ENCODE assay signal across 8 cellular contexts in genomic region chr12:56258068-56258819, GRCh38. TPM values are rescaled to one million over a fixed set of nuclear protein-coding genes. Genes with fewer than 3 reads are reported as not detected.
A peak's percentile ranks its signal among the peaks of the same experiment; 100 is the strongest.
DNase-seq lines count a peak whose midpoint lies in the region; ATAC-seq, FAIRE-seq and TF ChIP-seq lines count a peak whose summit lies in the region.

TSS of gene ANKRD52 (minus strand) at chr12:56258384. CDS start at chr12:56258269, 115 bp downstream.

- ATAC-seq in GM18519 (IDR thresholded peaks at IDR 0.05; ENCODE audit: low FRiP score, unreplicated experiment) (peak; percentile 73), HG03039 (IDR thresholded peaks at IDR 0.05; ENCODE audit: unreplicated experiment) (peak; percentile 73)

- peak in 1 of 3 donors; percentile 18 for TF ChIP-seq POLR2A in spleen (IDR thresholded peaks at IDR 0.05)

- TF ChIP-seq CTCF in WI38 (IDR thresholded peaks at IDR 0.05; ENCODE audit: low read depth, low read length): peak; percentile 22; the same call in 1 of the 2 replicates
- TF ChIP-seq CTCF in bronchial epithelial cell (IDR thresholded peaks at IDR 0.05; ENCODE audit: insufficient read depth, low read length, severe bottlenecking): peak; percentile 48
- TF ChIP-seq CTCF in spleen (IDR thresholded peaks at IDR 0.05 in 8 of 11, conservative IDR thresholded peaks at IDR 0.05 in 3 of 11): peak in 10 of 11 experiments; percentile 36 to 93 (median 85)

- peaks cover 44% of the 10 kb centered on the region for H3K79me2 ChIP-seq in ACC112 (ENCODE audit: control insufficient read depth, insufficient read depth, low read length, unreplicated experiment)

- peak within 1 kb of the TSS; percentile 90 for H3K4me3 ChIP-seq in ACC112 (ENCODE audit: low read depth, low read length)
- peak within 1 kb of the TSS; percentile 87 for H3K4me3 ChIP-seq in WI38 (ENCODE audit: low read depth, low read length)
- H3K4me3 ChIP-seq in bronchial epithelial cell (ENCODE audit: low read depth, low read length): peak within 1 kb of the TSS; percentile 72
- H3K4me3 ChIP-seq in spleen: peak within 1 kb of the TSS; percentile 77 to 97 (median 82)

- peaks cover 21% of the 10 kb centered on the region for H3K36me3 ChIP-seq in ACC112 (ENCODE audit: insufficient read depth, low read length)
- peaks cover 21% of the 10 kb centered on the region for H3K36me3 ChIP-seq in bronchial epithelial cell (ENCODE audit: control insufficient read depth, insufficient read depth, low read length)
- H3K36me3 ChIP-seq in spleen: peaks cover under 1 to 36% (median 27%) of the 10 kb centered on the region in 6 donors

- H3K27ac ChIP-seq in ACC112 (ENCODE audit: low read depth, low read length) (peak within 1 kb of the TSS; percentile 40), spleen (peak within 1 kb of the TSS; percentile 78 to 91 (median 86))

- DNase-seq in NCI-H2107 (lab: John Stamatoyannopoulos, UW) (peak; percentile 64), bronchial epithelial cell (ENCODE audit: low read depth) (peak; percentile 43), inferior parietal cortex (ENCODE audit: extremely low spot score) (peak; percentile 70), spleen (peak; percentile 95)

- intact Hi-C loops in spleen (cut with DNase I; ENCODE audit: low total_unique reads): loop anchor here (10.0 kb wide), 1 partner anchor 63 kb away; no protein-coding TSS in a partner anchor

- no peaks in the 10 kb centered on the region for H3K9me3 ChIP-seq in spleen

- H2AFZ ChIP-seq in ACC112 (ENCODE audit: low read length, unreplicated experiment): peak within 1 kb of the TSS; percentile 78

- no peaks in the 10 kb centered on the region for H3K27me3 ChIP-seq in ACC112 (ENCODE audit: insufficient read depth, low read length)
- no peaks in the 10 kb centered on the region for H3K27me3 ChIP-seq in bronchial epithelial cell (ENCODE audit: control insufficient read depth, insufficient read depth, low read length)
- no peaks in the 10 kb centered on the region for H3K27me3 ChIP-seq in spleen (replicated peaks in 1 of 7)

- WGBS in spleen, 5 donors: 0 to 1% (median 0%) methylated on average over 19 to 78 of the region's 78 CpGs

- H3K4me1 ChIP-seq in ACC112 (ENCODE audit: control insufficient read depth, insufficient read depth, low read length, unreplicated experiment) (peaks cover 36% of the 10 kb centered on the region), spleen (peaks cover 20 to 35% (median 29%) of the 10 kb centered on the region in 6 donors)

- FAIRE-seq in bronchial epithelial cell (lab: Jason Lieb, UNC): no peak

RNA-seq across cellular contexts. Expression of gene ANKRD52, which starts in this region (rescaled TPM):
- total RNA-seq in bronchial epithelial cell (6.8 and 11.3 TPM in 2 replicates), spleen (10 to 100 TPM; 16.6 to 35.2 (median 27.5) TPM)
- polyA plus RNA-seq in spleen: 1 to 10 TPM; 2.2 to 9.5 (median 2.8) TPM

Comparison
In these comparisons a context has a peak if more than half of its experiments do, and no peak if none do; other contexts are left out.
1. Peak in every context shown above with its lines: DNase-seq, ATAC-seq, H3K4me3 ChIP-seq and H3K27ac ChIP-seq.
2. DNase-seq: peak in every context shown above with its lines; median percentile 95 in spleen; 70 in inferior parietal cortex; 64 in NCI-H2107; 43 in bronchial epithelial cell.
3. CTCF ChIP-seq: peak in every context shown above with its lines; median percentile 85 in spleen; 48 in bronchial epithelial cell; 22 in WI38.